Comparison of ENCODE assay signal across 8 cellular contexts in the genomic region with DNA sequence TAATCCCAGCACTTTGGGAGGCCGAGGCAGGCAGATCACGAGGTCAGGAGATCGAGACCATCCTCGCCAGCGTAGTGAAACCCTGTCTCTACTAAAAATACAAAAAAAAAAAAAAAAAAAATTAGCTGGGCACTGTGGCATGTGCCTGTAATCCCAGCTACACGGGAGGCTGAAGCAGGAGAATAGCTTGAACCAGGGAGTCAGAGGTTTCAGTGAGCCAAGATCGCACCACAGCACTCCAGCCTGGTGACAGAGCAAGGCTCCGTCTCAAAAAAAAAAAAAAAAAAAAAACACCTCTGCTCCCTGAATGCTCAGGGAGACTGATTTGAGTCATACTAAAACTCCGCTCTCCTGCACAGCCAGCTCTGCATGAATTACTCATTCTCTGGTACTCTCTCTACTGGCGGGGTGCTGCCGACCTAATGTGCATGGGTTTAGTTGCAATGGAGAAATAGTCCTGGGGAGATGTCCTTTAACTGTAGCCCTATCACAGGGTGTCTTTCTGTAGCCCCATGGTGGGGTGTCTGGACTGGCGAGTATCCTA. TPM values are rescaled to one million over a fixed set of nuclear protein-coding genes. Genes with fewer than 3 reads are reported as not detected.
DNase-seq lines count a peak whose midpoint lies in the region; ATAC-seq and TF ChIP-seq lines count a peak whose summit lies in the region.
"Not testable (repeated sequence)": the region's sequence is repeated elsewhere in the genome, so short reads cannot be mapped to it uniquely, and the experiment has no call there.

No MANE protein-coding gene starts in this region.

- not testable (repeated sequence) for H3K4me3 ChIP-seq in GM12864 (ENCODE audit: low read depth, low read length); fibroblast of pulmonary artery (replicated peaks; ENCODE audit: low read depth, low read length)

- peak; percentile 72 for ATAC-seq in GM19452 (IDR thresholded peaks at IDR 0.05; ENCODE audit: unreplicated experiment)
- ATAC-seq in HG02623 (IDR thresholded peaks at IDR 0.05; ENCODE audit: unreplicated experiment) = peak; percentile 55
- ATAC-seq in HG03469 (IDR thresholded peaks at IDR 0.05; ENCODE audit: unreplicated experiment) = peak; percentile 95
- peak; percentile 63 for ATAC-seq in SK-N-SH treated with all-trans-retinoic acid at 6 μM for 48 hours
- peak; percentile 86 to 87 for ATAC-seq in activated naive CD4-positive, alpha-beta T cell treated with anti-CD3 and anti-CD28 coated beads, Interleukin-2, amount 50 U/mL, for 72 hours

- not testable (repeated sequence) for TF ChIP-seq CTCF in GM12864 (IDR thresholded peaks at IDR 0.05; ENCODE audit: low read depth, low read length, missing control alignments); fibroblast of pulmonary artery (IDR thresholded peaks at IDR 0.05; ENCODE audit: low read length, missing control alignments)

- H3K9me3 Mint-ChIP-seq in activated naive CD4-positive, alpha-beta T cell treated with anti-CD3 and anti-CD28 coated beads, Interleukin-2, amount 50 U/mL, for 72 hours = not testable (repeated sequence)

- not testable (repeated sequence) for H3K36me3 Mint-ChIP-seq in activated naive CD4-positive, alpha-beta T cell treated with anti-CD3 and anti-CD28 coated beads, Interleukin-2, amount 50 U/mL, for 72 hours

- DNase-seq in GM12864 (ENCODE audit: low read depth) (peak; percentile 43), fibroblast of pulmonary artery (ENCODE audit: low read depth) (peak; percentile 53)
- not testable (repeated sequence) for DNase-seq in activated naive CD4-positive, alpha-beta T cell treated with anti-CD3 and anti-CD28 coated beads, Interleukin-2, amount 50 U/mL, for 72 hours (ENCODE audit: low spot score in 2 of 2)
- peak; percentile 64 for DNase-seq in stimulated activated CD4-positive, alpha-beta T cell treated with anti-CD3 and anti-CD28 coated beads, Interleukin-1b, Interleukin-23, amount 100 ng/mL, for 48 hours

- not testable (repeated sequence) for H3K27ac Mint-ChIP-seq in activated naive CD4-positive, alpha-beta T cell treated with anti-CD3 and anti-CD28 coated beads, Interleukin-2, amount 50 U/mL, for 72 hours

RNA-seq across cellular contexts. Expression of a gene that starts 7.8 kb away (rescaled TPM):
- 10 to 100 TPM; 27.6 to 91.9 TPM for total RNA-seq in activated naive CD4-positive, alpha-beta T cell treated with anti-CD3 and anti-CD28 coated beads, Interleukin-2, amount 50 U/mL, for 72 hours

RNA-seq across cellular contexts. Expression of a gene that starts 25.6 kb away (rescaled TPM):
- 10 to 100 TPM; 25.6 to 80.8 TPM for total RNA-seq in activated naive CD4-positive, alpha-beta T cell treated with anti-CD3 and anti-CD28 coated beads, Interleukin-2, amount 50 U/mL, for 72 hours
